In genomic region chr10:99535764-99536399, GRCh38 we compare ENCODE assay signal across 13 cellular contexts. TPM values are rescaled to one million over a fixed set of nuclear protein-coding genes. Genes with fewer than 3 reads are reported as not detected.
DNase-seq lines count a peak whose midpoint lies in the region; ATAC-seq, FAIRE-seq and TF ChIP-seq lines count a peak whose summit lies in the region.
"Had no signal": no experiment of that assay in that cellular context is flagged by ENCODE, and none has a peak within 500 bp of the region (broad histone marks: within the 10 kb centered on the region; RNA-seq: fewer than 3 reads in every experiment).

No MANE protein-coding gene starts in this region.

- H3K36me3 Mint-ChIP-seq in CD4-positive, alpha-beta T cell (ENCODE audit: low read depth): no peaks in the 10 kb centered on the region
- H3K36me3 Mint-ChIP-seq in HFFc6 (ENCODE audit: low read depth) (peaks cover 5% of the 10 kb centered on the region; the same call in 1 of the 2 replicates), progenitor cell of endocrine pancreas (ENCODE audit: insufficient read depth) (no peaks in the 10 kb centered on the region)

- POLR2A ChIA-PET in CD4-positive, alpha-beta T cell (lab: Charles Lee): no interaction called here

- no peak overlapping the region for H3K27ac Mint-ChIP-seq in CD4-positive, alpha-beta T cell
- no peak overlapping the region for H3K27ac Mint-ChIP-seq in HFFc6
- H3K27ac Mint-ChIP-seq in progenitor cell of endocrine pancreas: no peak overlapping the region

- H3K27me3 ChIP-seq in CD4-positive, alpha-beta T cell (ENCODE audit: control insufficient read depth, insufficient read depth, low read length): peaks cover 90% of the 10 kb centered on the region
- H3K27me3 ChIP-seq in esophagus squamous epithelium: peaks cover 31 to 100% (median 77%) of the 10 kb centered on the region in 4 donors
- H3K27me3 ChIP-seq in pancreas: peaks cover 0 to 66% (median 16%) of the 10 kb centered on the region in 4 donors

- CTCF ChIA-PET in CD4-positive, alpha-beta T cell (lab: Charles Lee): no interaction called here

- no peak for TF ChIP-seq POLR2A in esophagus squamous epithelium (IDR thresholded peaks at IDR 0.05)

- intact Hi-C loops in CD4-positive, alpha-beta T cell (cut with DNase I, micrococcal nuclease): no loop called here
- intact Hi-C loops in esophagus squamous epithelium (cut with DNase I): no loop called here
- intact Hi-C loops in pancreas (cut with DNase I): no loop called here

- no peak for ATAC-seq in CD4-positive, alpha-beta T cell (ENCODE audit: poor library complexity)
- ATAC-seq in pancreas: no peak
- ATAC-seq in GM18873 (IDR thresholded peaks at IDR 0.05; ENCODE audit: low FRiP score, unreplicated experiment): no peak
- no peak for ATAC-seq in GM21423 (IDR thresholded peaks at IDR 0.05; ENCODE audit: unreplicated experiment)

- no peak for TF ChIP-seq CTCF in CD4-positive, alpha-beta T cell (IDR thresholded peaks at IDR 0.05)
- TF ChIP-seq CTCF in HFFc6 (IDR thresholded peaks at IDR 0.05): no peak
- no peak for TF ChIP-seq CTCF in esophagus squamous epithelium (IDR thresholded peaks at IDR 0.05)
- no peak for TF ChIP-seq CTCF in pancreas (IDR thresholded peaks at IDR 0.05)
- TF ChIP-seq CTCF in progenitor cell of endocrine pancreas (IDR thresholded peaks at IDR 0.05; ENCODE audit: unreplicated experiment): no peak

- H3K27me3 Mint-ChIP-seq in CD4-positive, alpha-beta T cell: peaks cover 84% of the 10 kb centered on the region
- H3K27me3 Mint-ChIP-seq in HFFc6 (ENCODE audit: insufficient read depth) (peaks cover 81% of the 10 kb centered on the region), progenitor cell of endocrine pancreas (peaks cover 95% of the 10 kb centered on the region)

- H3K4me1 ChIP-seq in esophagus squamous epithelium: peaks cover 38 to 72% (median 43%) of the 10 kb centered on the region in 3 donors
- H3K4me1 ChIP-seq in pancreas: peaks cover 0 to 5% (median 4%) of the 10 kb centered on the region in 3 donors

- no peak for FAIRE-seq in pancreas (lab: Jason Lieb, UNC)

- no peaks in the 10 kb centered on the region for H3K9me3 ChIP-seq in CD4-positive, alpha-beta T cell (ENCODE audit: control insufficient read depth, low read length)
- no peaks in the 10 kb centered on the region for H3K9me3 ChIP-seq in esophagus squamous epithelium
- H3K9me3 ChIP-seq in pancreas: no peaks in the 10 kb centered on the region
- H3K9me3 ChIP-seq: vagina had no signal

- H3K4me3 ChIP-seq in esophagus squamous epithelium (peak overlapping the region; percentile 2 to 57 (median 26)), pancreas (peak overlapping the region in 3 of 4 donors; percentile 16 to 47 (median 27))

- H3K36me3 ChIP-seq in esophagus squamous epithelium (no peaks in the 10 kb centered on the region), pancreas (no peaks in the 10 kb centered on the region)
- H3K36me3 ChIP-seq: vagina had no signal

- H3K4me3 Mint-ChIP-seq in CD4-positive, alpha-beta T cell: peak overlapping the region; percentile 65
- H3K4me3 Mint-ChIP-seq in HFFc6 (peak overlapping the region; percentile 53; the same call in 1 of the 2 replicates), progenitor cell of endocrine pancreas (ENCODE audit: low read depth) (no peak overlapping the region)

- no peak for DNase-seq in CD4-positive, alpha-beta T cell
- DNase-seq in HFFc6 (no peak), esophagus squamous epithelium (lab: John Stamatoyannopoulos, UW) (no peak), pancreas (peak in 1 of 6 donors; percentile 71), cerebellar cortex (ENCODE audit: low spot score) (no peak), progenitor cell of endocrine pancreas (ENCODE audit: low spot score, unreplicated experiment) (no peak)
- DNase-seq: cortex of kidney had no signal

- peaks cover 38% of the 10 kb centered on the region for H3K4me1 Mint-ChIP-seq in CD4-positive, alpha-beta T cell (ENCODE audit: low read depth)
- H3K4me1 Mint-ChIP-seq in HFFc6 (ENCODE audit: low read depth): peaks cover 27% of the 10 kb centered on the region
- H3K4me1 Mint-ChIP-seq in progenitor cell of endocrine pancreas (ENCODE audit: low read depth): peaks cover 14% of the 10 kb centered on the region

- no peak overlapping the region for H3K27ac ChIP-seq in CD4-positive, alpha-beta T cell (ENCODE audit: low read depth, low read length)
- H3K27ac ChIP-seq in esophagus squamous epithelium: no peak overlapping the region
- peak overlapping the region in 1 of 4 donors; percentile 8 for H3K27ac ChIP-seq in pancreas
- H3K27ac ChIP-seq: GM23248, vagina had no signal

- 35 to 50% methylated on average over 4 to 29 of the region's 44 CpGs for WGBS in esophagus squamous epithelium, 2 donors
- 12% methylated on average over 38 to 44 of the region's 44 CpGs for WGBS in pancreas, 2 donors

- H3K9me3 Mint-ChIP-seq in CD4-positive, alpha-beta T cell: no peaks in the 10 kb centered on the region
- H3K9me3 Mint-ChIP-seq in HFFc6: peaks cover 4% of the 10 kb centered on the region; the same call in 1 of the 2 replicates
- no peaks in the 10 kb centered on the region for H3K9me3 Mint-ChIP-seq in progenitor cell of endocrine pancreas (ENCODE audit: low read depth)

RNA-seq across cellular contexts. Expression of gene NKX2-3, which starts 3.1 kb away (rescaled TPM):
- not detected for total RNA-seq in CD4-positive, alpha-beta T cell
- not detected for total RNA-seq in HFFc6 (2021; fragmentation: NEBNext Ultra II Directional; extraction: Animal tissue kit (Norgen Biotek cat#: 25700))
- total RNA-seq in esophagus squamous epithelium (under 1 TPM in 2 of 4 donors, not detected in 2; 0.19 to 0.40 TPM), pancreas (1 to 10 TPM in 3 of 6 donors, under 1 TPM in 3; 0.28 to 2.3 (median 1.2) TPM), progenitor cell of endocrine pancreas (not detected in 2 replicates)
- 1 to 10 TPM; 1.0 to 6.2 TPM for polyA plus RNA-seq in pancreas
- total RNA-seq: glomerular endothelial cell, GM23248, myocyte, vagina had no signal
- polyA plus RNA-seq: GM23248 had no signal
